ENCODE assay signal across 1 cellular context in genomic region chr15:80967451-80967850, GRCh38.
TF ChIP-seq lines count a peak whose summit lies in the region.

No MANE protein-coding gene starts in this region.

TF ChIP-seq in SK-N-SH, 30 proteins besides CTCF, POLR2A, EP300 and RAD21:
- no peak for TF ChIP-seq YY1 (IDR thresholded peaks at IDR 0.05; ENCODE audit: low read depth)
- TF ChIP-seq CHD2 (IDR thresholded peaks at IDR 0.05; ENCODE audit: low read length, partially characterized antibody): no peak
- peak; percentile 97 for TF ChIP-seq TCF12 (IDR thresholded peaks at IDR 0.05)
- TF ChIP-seq TEAD4 (IDR thresholded peaks at IDR 0.05; ENCODE audit: borderline replicate concordance, insufficient read depth): peak; percentile 92
- TF ChIP-seq NRF1 (IDR thresholded peaks at IDR 0.05; ENCODE audit: low read depth, low read length): no peak
- TF ChIP-seq TAF1 (IDR thresholded peaks at IDR 0.05; ENCODE audit: borderline replicate concordance, low read depth, low read length): no peak
- peak; percentile 24; the same call in 1 of the 2 replicates for TF ChIP-seq JUND (IDR thresholded peaks at IDR 0.05)
- no peak for TF ChIP-seq ELF1 (IDR thresholded peaks at IDR 0.05)
- TF ChIP-seq NFIC (IDR thresholded peaks at IDR 0.05; ENCODE audit: borderline replicate concordance): peak; percentile 79
- TF ChIP-seq RFX5 (IDR thresholded peaks at IDR 0.05; ENCODE audit: low read length): no peak
- no peak for TF ChIP-seq MEF2A (IDR thresholded peaks at IDR 0.05; ENCODE audit: borderline replicate concordance, low read depth)
- TF ChIP-seq POLR2AphosphoS5 (IDR thresholded peaks at IDR 0.05; ENCODE audit: low read depth, low read length): peak; percentile 77; the same call in 1 of the 2 replicates
- TF ChIP-seq MXI1 (IDR thresholded peaks at IDR 0.05; ENCODE audit: low read depth, low read length): no peak
- no peak for TF ChIP-seq USF2 (IDR thresholded peaks at IDR 0.05; ENCODE audit: borderline replicate concordance, low read depth, low read length)
- TF ChIP-seq REST (IDR thresholded peaks at IDR 0.05; ENCODE audit: low read depth, low read length): no peak
- no peak for TF ChIP-seq SIN3A (IDR thresholded peaks at IDR 0.05; ENCODE audit: borderline replicate concordance, low read depth, low read length)
- no peak for TF ChIP-seq ZBTB33 (IDR thresholded peaks at IDR 0.05; ENCODE audit: borderline replicate concordance, low read depth)
- no peak for TF ChIP-seq GABPA (IDR thresholded peaks at IDR 0.05; ENCODE audit: low read depth)
- TF ChIP-seq FOSL2 (IDR thresholded peaks at IDR 0.05; ENCODE audit: borderline replicate concordance, low read depth): peak; percentile 13; the same call in 1 of the 2 replicates
- no peak for TF ChIP-seq EZH2phosphoT487 (IDR thresholded peaks at IDR 0.05; ENCODE audit: borderline replicate concordance, low read depth)
- TF ChIP-seq FOXJ3 (CRISPR knock-in tag; IDR thresholded peaks at IDR 0.05): no peak
- peak; percentile 71 for TF ChIP-seq PBX3 (IDR thresholded peaks at IDR 0.05)
- TF ChIP-seq MAX (IDR thresholded peaks at IDR 0.05; ENCODE audit: low read depth): peak; percentile 42
- TF ChIP-seq USF1 (IDR thresholded peaks at IDR 0.05; ENCODE audit: borderline replicate concordance, low read depth): no peak
- no peak for TF ChIP-seq IRF3 (IDR thresholded peaks at IDR 0.05; ENCODE audit: low read depth, low read length)
- TF ChIP-seq RXRA (IDR thresholded peaks at IDR 0.05; ENCODE audit: borderline replicate concordance, low read depth): no peak
- no peak for TF ChIP-seq FOXM1 (IDR thresholded peaks at IDR 0.05; ENCODE audit: low read depth)
- TF ChIP-seq RCOR1 (IDR thresholded peaks at IDR 0.05; ENCODE audit: low read length): no peak
- no peak for TF ChIP-seq GATA2 (CRISPR knock-in tag; IDR thresholded peaks at IDR 0.05)
